Comparison of ENCODE assay signal across 35 cellular contexts in genomic region chr16:60922920-60923319, GRCh38.
DNase-seq lines count a peak whose midpoint lies in the region; ATAC-seq and TF ChIP-seq lines count a peak whose summit lies in the region.
"Had no signal": no experiment of that assay in that cellular context is flagged by ENCODE, and none has a peak within 500 bp of the region (broad histone marks: within the 10 kb centered on the region; RNA-seq: fewer than 3 reads in every experiment).

No MANE protein-coding gene starts in this region.

- H3K4me3 ChIP-seq in A673 (ENCODE audit: low read depth, low read length, poor library complexity, severe bottlenecking) = no peak overlapping the region
- no peak overlapping the region for H3K4me3 ChIP-seq in neural cell (ENCODE audit: low read length)
- H3K4me3 ChIP-seq in neuronal stem cell (ENCODE audit: low read length in 2 of 2) = no peak overlapping the region
- no peak overlapping the region for H3K4me3 ChIP-seq in dorsolateral prefrontal cortex
- H3K4me3 ChIP-seq: A549; BLaER1; BLaER1 treated with 17β-estradiol and CSF1 and Interleukin-3, amounts not matched to agents 10 nM and 100 nM had no signal

- no peak overlapping the region for H3K27ac Mint-ChIP-seq in glutamatergic neuron (ENCODE audit: unreplicated experiment)
- H3K27ac Mint-ChIP-seq: B cell; CD14-positive monocyte; CD4-positive, alpha-beta memory T cell; CD4-positive, alpha-beta T cell; CD4-positive, CD25-positive, alpha-beta regulatory T cell; CD8-positive, alpha-beta memory T cell; CD8-positive, alpha-beta T cell had no signal

- H3K18ac ChIP-seq in neuronal stem cell (ENCODE audit: low read length) = no peak overlapping the region

- no peak overlapping the region for H2BK12ac ChIP-seq in neuronal stem cell (ENCODE audit: low read length)

- H3K36me3 ChIP-seq in A673 (ENCODE audit: insufficient read depth, low read length, poor library complexity, severe bottlenecking) (no peaks in the 10 kb centered on the region), neural cell (ENCODE audit: insufficient read depth, low read length) (no peaks in the 10 kb centered on the region), neuronal stem cell (replicated peaks in 1 of 2; ENCODE audit: control insufficient read depth in 2 of 2, insufficient read depth in 2 of 2, low read length in 2 of 2) (no peaks in the 10 kb centered on the region)
- H3K36me3 ChIP-seq: BE2C; BLaER1; BLaER1 treated with 17β-estradiol and CSF1 and Interleukin-3, amounts not matched to agents 10 nM and 100 nM had no signal

- CTCF ChIA-PET in A673 (lab: Charles Lee) = no interaction called here

- H3K4me2 ChIP-seq in neural cell (ENCODE audit: low read length) = peak overlapping the region; percentile 3
- peak overlapping the region; percentile 4 for H3K4me2 ChIP-seq in neuronal stem cell (ENCODE audit: insufficient read depth, low read length, poor library complexity, severe bottlenecking)
- H3K4me2 ChIP-seq: A549; BLaER1; BLaER1 treated with 17β-estradiol and CSF1 and Interleukin-3, amounts not matched to agents 10 nM and 100 nM had no signal

- H3K4me1 ChIP-seq in A673 (ENCODE audit: insufficient read depth, low read length, poor library complexity, severe bottlenecking) = no peaks in the 10 kb centered on the region
- H3K4me1 ChIP-seq in neuronal stem cell (ENCODE audit: control insufficient read depth in 2 of 2, insufficient read depth in 1 of 2, low read depth in 1 of 2, low read length in 2 of 2) = no peaks in the 10 kb centered on the region
- H3K4me1 ChIP-seq: A549; BE2C; BLaER1; BLaER1 treated with 17β-estradiol and CSF1 and Interleukin-3, amounts not matched to agents 10 nM and 100 nM; Caco-2 had no signal

- no peaks in the 10 kb centered on the region for H3K36me3 Mint-ChIP-seq in glutamatergic neuron (ENCODE audit: unreplicated experiment)
- H3K36me3 Mint-ChIP-seq: CD14-positive monocyte; CD4-positive, alpha-beta memory T cell; CD4-positive, CD25-positive, alpha-beta regulatory T cell; CD8-positive, alpha-beta memory T cell; CD8-positive, alpha-beta T cell had no signal

- TF ChIP-seq CTCF in A673 (conservative IDR thresholded peaks at IDR 0.05; ENCODE audit: low read depth, low read length) (no peak), glutamatergic neuron (IDR thresholded peaks at IDR 0.05; ENCODE audit: partially characterized antibody, unreplicated experiment) (no peak), neural cell (IDR thresholded peaks at IDR 0.05; ENCODE audit: poor library complexity, severe bottlenecking) (no peak), dorsolateral prefrontal cortex (IDR thresholded peaks at IDR 0.05 in 54 of 56, conservative IDR thresholded peaks at IDR 0.05 in 2 of 56; ENCODE audit: low read depth in 1 of 56, partially characterized antibody in 56 of 56) (no peak)

- no peak overlapping the region for H2BK15ac ChIP-seq in neuronal stem cell (ENCODE audit: low read length)

- no peaks in the 10 kb centered on the region for H3K79me1 ChIP-seq in neuronal stem cell (ENCODE audit: low read depth, low read length)

- no peaks in the 10 kb centered on the region for H3K79me2 ChIP-seq in neural cell (replicated peaks; ENCODE audit: insufficient read depth, low read length)

- H3K23ac ChIP-seq in neuronal stem cell (ENCODE audit: low read depth, low read length, poor library complexity) = no peak overlapping the region

- H2BK5ac ChIP-seq in neuronal stem cell (ENCODE audit: low read length) = no peak overlapping the region

- WGBS in neuronal stem cell (ENCODE audit: extremely low coverage in 2 of 2, insufficient read length in 2 of 2, insufficient replicate concordance in 1 of 2), 2 donors = no CpG with 5 or more reads among the region's 2 CpGs

- no peaks in the 10 kb centered on the region for H3K27me3 ChIP-seq in A673 (replicated peaks; ENCODE audit: insufficient read depth, low read depth, low read length, poor library complexity)
- H3K27me3 ChIP-seq in neural cell (ENCODE audit: insufficient read depth, low read depth, low read length) = no peaks in the 10 kb centered on the region
- H3K27me3 ChIP-seq in neuronal stem cell (ENCODE audit: control insufficient read depth in 3 of 3, insufficient read depth in 3 of 3, low read depth in 1 of 3, low read length in 3 of 3) = no peaks in the 10 kb centered on the region
- peaks cover 0 to 3% (median 0%) of the 10 kb centered on the region in 45 donors for H3K27me3 ChIP-seq in dorsolateral prefrontal cortex
- H3K27me3 ChIP-seq: BE2C; BLaER1; BLaER1 treated with 17β-estradiol and CSF1 and Interleukin-3, amounts not matched to agents 10 nM and 100 nM had no signal

- H2BK120ac ChIP-seq in neuronal stem cell (ENCODE audit: low read depth, low read length) = no peak overlapping the region

- no peaks in the 10 kb centered on the region for H3K9me3 Mint-ChIP-seq in glutamatergic neuron (ENCODE audit: unreplicated experiment)

- H2AFZ ChIP-seq in neural cell (ENCODE audit: low read depth, low read length) = no peak overlapping the region
- no peak overlapping the region for H2AFZ ChIP-seq in neuronal stem cell (ENCODE audit: low read length)

- H3K27me3 Mint-ChIP-seq in glutamatergic neuron (ENCODE audit: unreplicated experiment) = no peaks in the 10 kb centered on the region
- H3K27me3 Mint-ChIP-seq: B cell; CD4-positive, alpha-beta memory T cell; CD4-positive, alpha-beta T cell; CD4-positive, CD25-positive, alpha-beta regulatory T cell; CD8-positive, alpha-beta memory T cell had no signal

- H3K14ac ChIP-seq in neuronal stem cell (ENCODE audit: low read length) = no peak overlapping the region

- H2AK5ac ChIP-seq in neuronal stem cell (ENCODE audit: low read depth, low read length) = no peak overlapping the region

- no peaks in the 10 kb centered on the region for H4K20me1 ChIP-seq in neural cell (ENCODE audit: insufficient read depth)
- H4K20me1 ChIP-seq: BLaER1; BLaER1 treated with 17β-estradiol and CSF1 and Interleukin-3, amounts not matched to agents 10 nM and 100 nM had no signal

- POLR2A ChIA-PET in A673 (lab: Charles Lee; ENCODE audit: low non-redundant PET) = no interaction called here

- H3K9ac ChIP-seq in neural cell (ENCODE audit: low read length) (no peak overlapping the region), neuronal stem cell (ENCODE audit: low read depth, low read length, poor library complexity) (no peak overlapping the region)
- H3K9ac ChIP-seq: BLaER1; BLaER1 treated with 17β-estradiol and CSF1 and Interleukin-3, amounts not matched to agents 10 nM and 100 nM had no signal

- DNase-seq in A673 (ENCODE audit: low spot score) (peak; percentile 3), glutamatergic neuron (peak; percentile 20), neuronal stem cell (ENCODE audit: low spot score) (no peak), NCI-H69 (lab: John Stamatoyannopoulos, UW) (no peak), dorsolateral prefrontal cortex (no peak), NCI-H1092 treated with DMSO at 0.1 percent for 48 hours (lab: John Stamatoyannopoulos, UW) (no peak)
- DNase-seq: 8988T; ACHN; AML-193; BE2C; C1 segment of cervical spinal cord; Caco-2; Calu3; CD4-positive, alpha-beta memory T cell; CD4-positive, alpha-beta T cell; CD4-positive, CD25-positive, alpha-beta regulatory T cell; CD8-positive, alpha-beta memory T cell; CD8-positive, alpha-beta T cell; COR-L47; DMS 273 treated with DMSO at 0.1 percent for 48 hours; DMS153; DMS53; DMS79; DMS79 treated with DMSO at 0.1 percent for 48 hours; DND-41; EL had no signal

- peak; percentile 84 for TF ChIP-seq EP300 in neural cell (conservative IDR thresholded peaks at IDR 0.05; ENCODE audit: poor library complexity, severe bottlenecking)

- H3K27ac ChIP-seq in A673 (ENCODE audit: low read depth, low read length, poor library complexity, severe bottlenecking) (no peak overlapping the region), neural cell (ENCODE audit: low read length) (no peak overlapping the region), neuronal stem cell (replicated peaks; ENCODE audit: low read length) (no peak overlapping the region), dorsolateral prefrontal cortex (no peak overlapping the region)
- H3K27ac ChIP-seq: 22Rv1; A549; BLaER1; BLaER1 treated with 17β-estradiol and CSF1 and Interleukin-3, amounts not matched to agents 10 nM and 100 nM; C4-2B had no signal

- intact Hi-C loops in A673 (cut with micrococcal nuclease; ENCODE audit: unreplicated experiment) = no loop called here
- intact Hi-C loops in dorsolateral prefrontal cortex (cut with DNase I) = no loop called here

- peak; percentile 20 for TF ChIP-seq RAD21 in neural cell (conservative IDR thresholded peaks at IDR 0.05)

- no peaks in the 10 kb centered on the region for H3K4me1 Mint-ChIP-seq in glutamatergic neuron (ENCODE audit: low read depth, unreplicated experiment)
- H3K4me1 Mint-ChIP-seq: B cell; CD14-positive monocyte; CD4-positive, alpha-beta memory T cell; CD4-positive, CD25-positive, alpha-beta regulatory T cell; CD8-positive, alpha-beta memory T cell had no signal

- no peak overlapping the region for H4K91ac ChIP-seq in neuronal stem cell (ENCODE audit: low read depth, low read length, poor library complexity)

- H3K4ac ChIP-seq in neuronal stem cell (ENCODE audit: low read length) = no peak overlapping the region

- H3K9me2 ChIP-seq in neural cell (ENCODE audit: insufficient read depth, low read length) = no peaks in the 10 kb centered on the region

- no peak overlapping the region for H4K8ac ChIP-seq in neuronal stem cell (ENCODE audit: low read depth, low read length)

- H3K4me3 Mint-ChIP-seq in glutamatergic neuron (ENCODE audit: unreplicated experiment) = no peak overlapping the region
- H3K4me3 Mint-ChIP-seq: B cell; CD14-positive monocyte; CD4-positive, alpha-beta memory T cell; CD4-positive, alpha-beta T cell; CD4-positive, CD25-positive, alpha-beta regulatory T cell; CD8-positive, alpha-beta memory T cell; CD8-positive, alpha-beta T cell had no signal

- no peaks in the 10 kb centered on the region for H3K9me3 ChIP-seq in A673 (ENCODE audit: low read depth, low read length, poor library complexity, severe bottlenecking)
- H3K9me3 ChIP-seq in neural cell (ENCODE audit: low read length) = no peaks in the 10 kb centered on the region
- no peaks in the 10 kb centered on the region for H3K9me3 ChIP-seq in neuronal stem cell (replicated peaks in 1 of 2; ENCODE audit: control insufficient read depth in 2 of 2, insufficient read depth in 1 of 2, low read depth in 1 of 2, low read length in 2 of 2)
- H3K9me3 ChIP-seq: A549; BE2C; BLaER1; BLaER1 treated with 17β-estradiol and CSF1 and Interleukin-3, amounts not matched to agents 10 nM and 100 nM; Caco-2 had no signal

- BruUV-seq in A673 (replicated peaks; lab: Mats Ljungman, UMichigan) = no TSS peak

- ATAC-seq in activated CD4-positive, CD25-positive, alpha-beta regulatory T cell treated with anti-CD3 and anti-CD28 coated beads, Interleukin-2, amount 50 U/mL, for 24 hours = no peak
- ATAC-seq: A549; CD8-positive, alpha-beta T cell had no signal

- peaks cover 3% of the 10 kb centered on the region for H3F3A ChIP-seq in neural cell (ENCODE audit: insufficient read depth, low read length, poor library complexity, severe bottlenecking)

TF ChIP-seq in neural cell, 6 proteins besides CTCF, POLR2A, EP300 and RAD21 (continues in another document):
- no peak for TF ChIP-seq EZH2 (IDR thresholded peaks at IDR 0.05; ENCODE audit: borderline replicate concordance, insufficient read depth, low read length, poor library complexity, severe bottlenecking)
- TF ChIP-seq MXI1 (conservative IDR thresholded peaks at IDR 0.05; ENCODE audit: poor library complexity, severe bottlenecking) = no peak

Comparison
In these comparisons a context has a peak if more than half of its experiments do, and no peak if none do; other contexts are left out.
1. DNase-seq: peak in A673 (single experiment) and glutamatergic neuron (single experiment); none in neuronal stem cell (single experiment), NCI-H69 (single experiment), dorsolateral prefrontal cortex (0 of 10) and NCI-H1092 treated with DMSO at 0.1 percent for 48 hours (single experiment).